1 cellular context compared by ENCODE assay signal in genomic region chr13:79533781-79534400, GRCh38.
TF ChIP-seq lines count a peak whose summit lies in the region.

No MANE protein-coding gene starts in this region.

TF ChIP-seq in SK-N-SH, 30 proteins besides CTCF, POLR2A, EP300 and RAD21 (continued from another document):
- TF ChIP-seq REST (IDR thresholded peaks at IDR 0.05; ENCODE audit: low read depth, low read length) (no peak), NFIC (IDR thresholded peaks at IDR 0.05; ENCODE audit: borderline replicate concordance) (no peak), CHD2 (IDR thresholded peaks at IDR 0.05; ENCODE audit: low read length, partially characterized antibody) (no peak), PBX3 (IDR thresholded peaks at IDR 0.05) (no peak), MXI1 (IDR thresholded peaks at IDR 0.05; ENCODE audit: low read depth, low read length) (no peak), YY1 (IDR thresholded peaks at IDR 0.05; ENCODE audit: low read depth) (no peak), EZH2phosphoT487 (IDR thresholded peaks at IDR 0.05; ENCODE audit: borderline replicate concordance, low read depth) (no peak), TCF12 (IDR thresholded peaks at IDR 0.05) (no peak), SIN3A (IDR thresholded peaks at IDR 0.05; ENCODE audit: borderline replicate concordance, low read depth, low read length) (no peak), MEF2A (IDR thresholded peaks at IDR 0.05; ENCODE audit: borderline replicate concordance, low read depth) (no peak), RCOR1 (IDR thresholded peaks at IDR 0.05; ENCODE audit: low read length) (no peak), SMC3 (IDR thresholded peaks at IDR 0.05; ENCODE audit: low read depth, low read length) (no peak), ELF1 (IDR thresholded peaks at IDR 0.05) (no peak), ZBTB33 (IDR thresholded peaks at IDR 0.05; ENCODE audit: borderline replicate concordance, low read depth) (no peak)
- TF ChIP-seq, protein P1, sequence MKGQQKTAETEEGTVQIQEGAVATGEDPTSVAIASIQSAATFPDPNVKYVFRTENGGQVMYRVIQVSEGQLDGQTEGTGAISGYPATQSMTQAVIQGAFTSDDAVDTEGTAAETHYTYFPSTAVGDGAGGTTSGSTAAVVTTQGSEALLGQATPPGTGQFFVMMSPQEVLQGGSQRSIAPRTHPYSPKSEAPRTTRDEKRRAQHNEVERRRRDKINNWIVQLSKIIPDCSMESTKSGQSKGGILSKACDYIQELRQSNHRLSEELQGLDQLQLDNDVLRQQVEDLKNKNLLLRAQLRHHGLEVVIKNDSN (IDR thresholded peaks at IDR 0.05; ENCODE audit: borderline replicate concordance, low read depth): no peak
- TF ChIP-seq, protein P2, sequence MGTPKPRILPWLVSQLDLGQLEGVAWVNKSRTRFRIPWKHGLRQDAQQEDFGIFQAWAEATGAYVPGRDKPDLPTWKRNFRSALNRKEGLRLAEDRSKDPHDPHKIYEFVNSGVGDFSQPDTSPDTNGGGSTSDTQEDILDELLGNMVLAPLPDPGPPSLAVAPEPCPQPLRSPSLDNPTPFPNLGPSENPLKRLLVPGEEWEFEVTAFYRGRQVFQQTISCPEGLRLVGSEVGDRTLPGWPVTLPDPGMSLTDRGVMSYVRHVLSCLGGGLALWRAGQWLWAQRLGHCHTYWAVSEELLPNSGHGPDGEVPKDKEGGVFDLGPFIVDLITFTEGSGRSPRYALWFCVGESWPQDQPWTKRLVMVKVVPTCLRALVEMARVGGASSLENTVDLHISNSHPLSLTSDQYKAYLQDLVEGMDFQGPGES (IDR thresholded peaks at IDR 0.05; ENCODE audit: low read depth, low read length): no peak
